In the genomic region with DNA sequence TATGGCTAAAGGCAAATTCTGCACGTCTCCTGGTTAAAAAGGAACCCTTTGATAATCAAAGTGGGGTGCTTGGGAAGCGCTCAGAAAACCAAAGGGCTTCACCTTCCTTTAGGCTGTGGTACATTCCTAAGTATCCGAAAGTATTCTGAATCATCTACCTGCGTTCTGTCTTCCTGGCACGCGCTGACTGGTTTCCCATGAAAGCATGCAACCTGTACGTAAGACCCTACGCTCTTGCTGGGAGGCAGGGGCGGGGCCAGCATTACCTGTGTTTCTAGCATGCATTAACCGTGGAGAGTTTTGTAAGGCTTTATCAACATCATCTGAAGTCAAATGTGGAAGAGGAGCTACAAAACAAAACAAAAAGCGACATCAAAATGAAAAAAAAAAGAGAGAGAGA, we compare ENCODE assay signal across 30 cellular contexts.
"Had no signal": no experiment of that assay in that cellular context is flagged by ENCODE, and none has a peak within 500 bp of the region (broad histone marks: within the 10 kb centered on the region; RNA-seq: fewer than 3 reads in every experiment).

No MANE protein-coding gene starts in this region.

- DNase-seq: activated CD4-positive, alpha-beta T cell treated with anti-CD3 and anti-CD28 coated beads for 36 hours; activated CD4-positive, alpha-beta T cell treated with anti-CD3 and anti-CD28 coated beads, Interleukin-2, amount 10 ng/mL, durations not matched to agents 7 days and 5 days; activated CD4-positive, alpha-beta T cell treated with anti-CD3 and anti-CD28 coated beads, Interleukin-2, amount 50 U/mL, for 48 hours; activated CD8-positive, alpha-beta T cell treated with anti-CD3 and anti-CD28 coated beads, Interleukin-2, amount 10 ng/mL, durations not matched to agents 7 days and 5 days; activated gamma-delta T cell; activated naive CD4-positive, alpha-beta T cell treated with Interleukin-2 at 50 U/mL for 16 hours; activated T-cell treated with anti-CD3 and anti-CD28 coated beads, Interleukin-2, amount 50 U/mL, for 24 hours; adrenal gland; body of pancreas; caudate nucleus; Karpas-422; MG63; NCI-H1048; NCI-H1105 treated with DMSO at 0.1 percent for 48 hours; NCI-H1436; NCI-H1694; NCI-H1930; NCI-H2081 treated with DMSO at 0.1 percent for 48 hours; NCI-H226; NCI-H446 treated with DMSO at 0.1 percent for 48 hours; NCI-H524 treated with DMSO at 0.1 percent for 48 hours; PC-3; Peyer's patch; Right ventricle myocardium superior had no signal

- H3K9me3 ChIP-seq: adrenal gland, body of pancreas, MG63, Peyer's patch had no signal

- H3K36me3 ChIP-seq: adrenal gland, MG63, Peyer's patch had no signal

- H3K4me1 ChIP-seq: adrenal gland, body of pancreas, Peyer's patch had no signal

- H3K4me3 ChIP-seq: adrenal gland, body of pancreas, MG63, Peyer's patch, SK-N-MC had no signal

- H3K27ac ChIP-seq: adrenal gland, body of pancreas, Peyer's patch, SK-N-MC had no signal

- H3K9me3 Mint-ChIP-seq: activated CD4-positive, alpha-beta T cell treated with anti-CD3 and anti-CD28 coated beads, Interleukin-2, amount 10 ng/mL, durations not matched to agents 7 days and 5 days; activated naive CD4-positive, alpha-beta T cell treated with anti-CD3 and anti-CD28 coated beads, Interleukin-2, amount 50 U/mL, for 72 hours; activated T-cell treated with anti-CD3 and anti-CD28 coated beads, Interleukin-2, amount 50 U/mL, for 24 hours; activated T-helper 2 cell treated with anti-CD3 and anti-CD28 coated beads, Interferon-gamma antibody, Interleukin-2, Interleukin-4, amounts not matched to agents 10 μg/mL and 5 μg/mL and 100 μg/mL, durations not matched to agents 14 hours and 24 hours and 36 hours; T-helper 1 cell treated with Interleukin-12 subunit alpha and Interleukin-12 subunit beta and Interleukin-4 antibody, amounts not matched to agents 30 μg/mL and 1 μg/mL, for 36 hours; T-helper 2 cell treated with Interferon-gamma antibody and Interleukin-4, amounts not matched to agents 5 μg/mL and 100 μg/mL, for 36 hours had no signal

- H3K4me1 Mint-ChIP-seq: activated CD4-positive, alpha-beta T cell treated with anti-CD3 and anti-CD28 coated beads for 36 hours; activated CD4-positive, alpha-beta T cell treated with anti-CD3 and anti-CD28 coated beads, Interleukin-2, amount 10 ng/mL, durations not matched to agents 7 days and 5 days had no signal

- H3K4me3 Mint-ChIP-seq: activated CD4-positive, alpha-beta T cell treated with anti-CD3 and anti-CD28 coated beads for 36 hours; activated CD4-positive, alpha-beta T cell treated with anti-CD3 and anti-CD28 coated beads, Interleukin-2, amount 10 ng/mL, durations not matched to agents 7 days and 5 days; activated CD8-positive, alpha-beta T cell treated with anti-CD3 and anti-CD28 coated beads, Interleukin-2, amount 10 ng/mL, durations not matched to agents 7 days and 5 days; activated T-cell treated with anti-CD3 and anti-CD28 coated beads, Interleukin-2, amount 50 U/mL, for 24 hours; T-helper 1 cell treated with Interleukin-12 subunit alpha and Interleukin-12 subunit beta and Interleukin-4 antibody, amounts not matched to agents 30 μg/mL and 1 μg/mL, for 36 hours; T-helper 2 cell treated with Interferon-gamma antibody and Interleukin-4, amounts not matched to agents 5 μg/mL and 100 μg/mL, for 36 hours had no signal

- ATAC-seq: activated CD4-positive, alpha-beta T cell treated with anti-CD3 and anti-CD28 coated beads for 36 hours; activated CD4-positive, CD25-positive, alpha-beta regulatory T cell treated with anti-CD3 and anti-CD28 coated beads, Interleukin-2, amount 50 U/mL, for 24 hours; activated CD8-positive, alpha-beta T cell treated with anti-CD3 and anti-CD28 coated beads, Interleukin-2, amount 10 ng/mL, durations not matched to agents 7 days and 5 days; activated naive CD4-positive, alpha-beta T cell treated with anti-CD3 and anti-CD28 coated beads, Interleukin-2, amount 50 U/mL, for 72 hours; body of pancreas; PC-3 had no signal

- H3K27ac Mint-ChIP-seq: activated CD4-positive, alpha-beta T cell treated with anti-CD3 and anti-CD28 coated beads for 36 hours; activated CD4-positive, alpha-beta T cell treated with anti-CD3 and anti-CD28 coated beads, Interleukin-2, amount 10 ng/mL, durations not matched to agents 7 days and 5 days; activated CD8-positive, alpha-beta T cell treated with anti-CD3 and anti-CD28 coated beads, Interleukin-2, amount 10 ng/mL, durations not matched to agents 7 days and 5 days; activated naive CD4-positive, alpha-beta T cell treated with anti-CD3 and anti-CD28 coated beads, Interleukin-2, amount 50 U/mL, for 72 hours; activated T-cell treated with anti-CD3 and anti-CD28 coated beads, Interleukin-2, amount 50 U/mL, for 24 hours; activated T-helper 2 cell treated with anti-CD3 and anti-CD28 coated beads, Interferon-gamma antibody, Interleukin-2, Interleukin-4, amounts not matched to agents 10 μg/mL and 5 μg/mL and 100 μg/mL, durations not matched to agents 14 hours and 24 hours and 36 hours; T-helper 1 cell treated with Interleukin-12 subunit alpha and Interleukin-12 subunit beta and Interleukin-4 antibody, amounts not matched to agents 30 μg/mL and 1 μg/mL, for 36 hours; T-helper 2 cell treated with Interferon-gamma antibody and Interleukin-4, amounts not matched to agents 5 μg/mL and 100 μg/mL, for 36 hours had no signal

- H3K36me3 Mint-ChIP-seq: activated naive CD4-positive, alpha-beta T cell treated with anti-CD3 and anti-CD28 coated beads, Interleukin-2, amount 50 U/mL, for 72 hours had no signal

- H3K27me3 ChIP-seq: adrenal gland, MG63, Peyer's patch had no signal
